ENCODE assay signal across 9 cellular contexts in the genomic region with DNA sequence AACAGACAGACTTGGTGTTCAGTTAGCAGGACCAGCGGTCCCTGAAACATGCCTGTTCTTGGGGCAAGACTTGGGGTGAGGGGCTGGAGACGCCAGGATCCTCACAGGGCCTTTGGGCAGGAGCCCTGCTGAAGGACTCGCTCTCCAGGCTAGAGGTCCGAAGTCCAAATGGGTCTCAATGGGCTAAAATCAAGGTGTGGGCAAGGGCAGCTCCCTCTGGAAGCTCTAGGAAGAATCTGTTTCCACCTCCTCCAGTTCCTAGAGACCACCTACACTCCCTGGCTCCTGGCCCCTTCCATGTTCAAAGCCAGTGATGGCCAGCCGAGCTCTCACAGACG.
"Had no signal": no experiment of that assay in that cellular context is flagged by ENCODE, and none has a peak within 500 bp of the region (broad histone marks: within the 10 kb centered on the region; RNA-seq: fewer than 3 reads in every experiment).

No MANE protein-coding gene starts in this region.

- ATAC-seq: HCT116, HepG2 had no signal

- H3K27ac Mint-ChIP-seq: HFFc6, IgD-negative memory B cell had no signal

- H3K27ac ChIP-seq: GM23248, HL-60 had no signal

- DNase-seq: GM23248, GOT3, H7, HFFc6 had no signal

- H3K4me1 ChIP-seq: HAP-1 had no signal

- H3K36me3 ChIP-seq: HAP-1 had no signal

- H3K27me3 Mint-ChIP-seq: IgD-negative memory B cell had no signal

- H3K4me1 Mint-ChIP-seq: IgD-negative memory B cell had no signal

- H3K36me3 Mint-ChIP-seq: IgD-negative memory B cell had no signal

- H3K4me3 Mint-ChIP-seq: HFFc6, IgD-negative memory B cell had no signal

- H3K4me3 ChIP-seq: GM23248, HAP-1 had no signal

- H3K9me3 ChIP-seq: HAP-1 had no signal
